In genomic region chr17:36153887-36154576, GRCh38 we compare ENCODE assay signal across 1 cellular context.
TF ChIP-seq lines count a peak whose summit lies in the region.

No MANE protein-coding gene starts in this region.

TF ChIP-seq in GM12878, 131 proteins besides CTCF, POLR2A, EP300 and RAD21:
- TF ChIP-seq CBFB (IDR thresholded peaks at IDR 0.05; ENCODE audit: low read depth) (no peak), POU2F2 (IDR thresholded peaks at IDR 0.05; ENCODE audit: borderline replicate concordance, low read depth, low read length) (0 out of 3 replicates have a peak, but pooled peaks have one; percentile 27), SPI1 (IDR thresholded peaks at IDR 0.05; ENCODE audit: borderline replicate concordance, insufficient read depth, low read depth, low read length) (peak; percentile 60), SREBF2 (IDR thresholded peaks at IDR 0.05; ENCODE audit: low read length) (no peak)
